Comparison of ENCODE assay signal across 1 cellular context in genomic region chr19:7522072-7522922, GRCh38.
TF ChIP-seq lines count a peak whose summit lies in the region.

Gene MCOLN1 (plus strand): TSS chr19:7522624. CDS start chr19:7522751, 127 bp downstream.

TF ChIP-seq in K562, 482 proteins besides CTCF, POLR2A, EP300 and RAD21 (continued from another document and continues in another):
- TF ChIP-seq THRA (IDR thresholded peaks at IDR 0.05) (no peak), MTA3 (IDR thresholded peaks at IDR 0.05; ENCODE audit: borderline replicate concordance) (peak; percentile 95), ARID1B (IDR thresholded peaks at IDR 0.05) (peak; percentile 59), ZNF277 (CRISPR knock-in tag; IDR thresholded peaks at IDR 0.05; ENCODE audit: borderline replicate concordance) (no peak), REST (CRISPR knock-in tag; IDR thresholded peaks at IDR 0.05; ENCODE audit: low read depth) (peak; percentile 88), ZNF589 (CRISPR knock-in tag; IDR thresholded peaks at IDR 0.05; ENCODE audit: low read depth) (no peak), MCM5 (IDR thresholded peaks at IDR 0.05; ENCODE audit: low read depth) (no peak), GMEB1 (CRISPR knock-in tag; IDR thresholded peaks at IDR 0.05) (peak; percentile 77), ZC3H8 (IDR thresholded peaks at IDR 0.05) (no peak), ZFP30 (CRISPR knock-in tag; IDR thresholded peaks at IDR 0.05; ENCODE audit: borderline replicate concordance) (no peak), DDX20 (tag; IDR thresholded peaks at IDR 0.05; ENCODE audit: low read depth) (no peak), HDAC6 (IDR thresholded peaks at IDR 0.05; ENCODE audit: low read depth, low read length) (no peak), E2F6 (IDR thresholded peaks at IDR 0.05; ENCODE audit: borderline replicate concordance in 1 of 2, extremely low read depth in 1 of 2, insufficient read depth in 1 of 2, insufficient read length in 1 of 2, low read depth in 1 of 2, low read length in 1 of 2, poor library complexity in 1 of 2, severe bottlenecking in 1 of 2) (peak; percentile 83 to 89), CAMTA2 (CRISPR knock-in tag; conservative IDR thresholded peaks at IDR 0.05) (no peak), SMARCE1 (IDR thresholded peaks at IDR 0.05) (peak; percentile 63; the same call in 1 of the 2 replicates), MLLT1 (IDR thresholded peaks at IDR 0.05) (peak in 1 of 2 experiments; percentile 92; a peak in 1 of 4 replicates), ZNF518B (CRISPR knock-in tag; IDR thresholded peaks at IDR 0.05) (no peak), NFIC (IDR thresholded peaks at IDR 0.05) (peak; percentile 74), RBM22 (IDR thresholded peaks at IDR 0.05; ENCODE audit: low read depth, low read length, poor library complexity, severe bottlenecking) (no peak), FOXA3 (CRISPR knock-in tag; conservative IDR thresholded peaks at IDR 0.05 in 1 of 2, IDR thresholded peaks at IDR 0.05 in 1 of 2) (peak in 1 of 2 experiments; percentile 74; a peak in 2 of 4 replicates), ZNF395 (CRISPR knock-in tag; IDR thresholded peaks at IDR 0.05) (peak; percentile 20; the same call in 1 of the 2 replicates), CBFB (CRISPR knock-in tag; IDR thresholded peaks at IDR 0.05) (peak; percentile 73; the same call in 1 of the 2 replicates), ESRRA (IDR thresholded peaks at IDR 0.05; ENCODE audit: borderline replicate concordance, low read depth) (peak; percentile 74), SAFB (IDR thresholded peaks at IDR 0.05; ENCODE audit: borderline replicate concordance, low read depth, low read length) (no peak), KLF10 (CRISPR knock-in tag; IDR thresholded peaks at IDR 0.05) (no peak), BHLHE40 (IDR thresholded peaks at IDR 0.05; ENCODE audit: low read length) (peak; percentile 98), TRIM28 (IDR thresholded peaks at IDR 0.05) (0 out of 2 replicates have a peak, but pooled peaks have one; percentile 22), ZNF124 (CRISPR knock-in tag; IDR thresholded peaks at IDR 0.05) (no peak), ZBTB7A (IDR thresholded peaks at IDR 0.05; ENCODE audit: borderline replicate concordance, control insufficient read depth, low read depth, low read length) (no peak), NFE2L1 (tag; IDR thresholded peaks at IDR 0.05; ENCODE audit: borderline replicate concordance, low read depth) (no peak), CUX1 (CRISPR knock-in tag; IDR thresholded peaks at IDR 0.05) (no peak), THRAP3 (IDR thresholded peaks at IDR 0.05; ENCODE audit: borderline replicate concordance) (no peak), GTF2E2 (tag; IDR thresholded peaks at IDR 0.05) (no peak), GABPB1 (CRISPR knock-in tag; IDR thresholded peaks at IDR 0.05) (peak; percentile 62), ZNF174 (CRISPR knock-in tag; IDR thresholded peaks at IDR 0.05) (no peak), ZBTB43 (CRISPR knock-in tag; IDR thresholded peaks at IDR 0.05) (no peak), SMAD3 (CRISPR knock-in tag; conservative IDR thresholded peaks at IDR 0.05) (peak; percentile 50; the same call in 1 of the 2 replicates), ZEB2 (IDR thresholded peaks at IDR 0.05) (no peak)
